ENCODE assay signal across 16 cellular contexts in genomic region chr6:44804546-44804945, GRCh38.
A peak's percentile ranks its signal among the peaks of the same experiment; 100 is the strongest.
DNase-seq lines count a peak whose midpoint lies in the region; ATAC-seq, FAIRE-seq and TF ChIP-seq lines count a peak whose summit lies in the region.
"Had no signal": no experiment of that assay in that cellular context is flagged by ENCODE, and none has a peak within 500 bp of the region (broad histone marks: within the 10 kb centered on the region; RNA-seq: fewer than 3 reads in every experiment).

No MANE protein-coding gene starts in this region.

- CTCF ChIA-PET in SK-N-SH (lab: Yijun Ruan, JAX), result no interaction called here
- CTCF ChIA-PET in H1 (lab: Charles Lee; ENCODE audit: partially characterized antibody), result no interaction called here

- intact Hi-C loops in activated CD4-positive, alpha-beta T cell treated with anti-CD3 and anti-CD28 coated beads, Interleukin-2, amount 10 ng/mL, durations not matched to agents 24 days and 14 days (cut with micrococcal nuclease), result no loop called here

- peak overlapping the region; percentile 42 for H3K4me2 ChIP-seq in SK-N-SH
- H3K4me2 ChIP-seq in H1 (ENCODE audit: insufficient read depth in 1 of 2, low read depth in 2 of 2, low read length in 2 of 2), result no peak overlapping the region
- H3K4me2 ChIP-seq in mesenchymal stem cell (ENCODE audit: low read length, poor library complexity, severe bottlenecking), result no peak overlapping the region
- H3K4me2 ChIP-seq: BLaER1 had no signal

- no peak overlapping the region for H3K4ac ChIP-seq in H1 (replicated peaks; ENCODE audit: insufficient read length, low read depth, low read length)
- no peak overlapping the region for H3K4ac ChIP-seq in mesenchymal stem cell (ENCODE audit: low read depth in 1 of 2, low read length in 2 of 2)

- no peak for FAIRE-seq in H1 (lab: Jason Lieb, UNC)

- no peak overlapping the region for H3K4me3 Mint-ChIP-seq in stimulated activated memory B cell treated with anti-CD40 and anti-IgM and Interleukin-4, amounts not matched to agents 10 μg/mL and 1 μg/mL and 100 μg/mL, for 72 hours
- H3K4me3 Mint-ChIP-seq in activated CD4-positive, alpha-beta T cell treated with anti-CD3 and anti-CD28 coated beads, Interleukin-2, amount 10 ng/mL, durations not matched to agents 24 days and 14 days, result no peak overlapping the region
- H3K4me3 Mint-ChIP-seq: IgD-negative memory B cell had no signal

- H2AK5ac ChIP-seq in H1 (ENCODE audit: low read depth, low read length), result no peak overlapping the region
- H2AK5ac ChIP-seq in mesenchymal stem cell (ENCODE audit: low read length, severe bottlenecking), result peak overlapping the region; percentile 43

- no peaks in the 10 kb centered on the region for H3K4me1 Mint-ChIP-seq in stimulated activated memory B cell treated with anti-CD40 and anti-IgM and Interleukin-4, amounts not matched to agents 10 μg/mL and 1 μg/mL and 100 μg/mL, for 72 hours
- H3K4me1 Mint-ChIP-seq in activated CD4-positive, alpha-beta T cell treated with anti-CD3 and anti-CD28 coated beads, Interleukin-2, amount 10 ng/mL, durations not matched to agents 24 days and 14 days, result peaks cover 5% of the 10 kb centered on the region
- H3K4me1 Mint-ChIP-seq: IgD-negative memory B cell had no signal

- H3K4me3 ChIP-seq in SK-N-SH (ENCODE audit: low read depth in 2 of 2, low read length in 1 of 2) (no peak overlapping the region), H1 (ENCODE audit: extremely low read depth in 1 of 4, insufficient read depth in 2 of 4, low read depth in 3 of 4, low read length in 4 of 4) (no peak overlapping the region), mesenchymal stem cell (ENCODE audit: insufficient read depth in 1 of 2, low read depth in 1 of 2, low read length in 2 of 2) (no peak overlapping the region)
- H3K4me3 ChIP-seq: BLaER1 had no signal

- H4K8ac ChIP-seq in H1 (ENCODE audit: extremely low read depth, insufficient read depth, low read length) (no peak overlapping the region), mesenchymal stem cell (ENCODE audit: low read length) (no peak overlapping the region)

- H3K9me2 ChIP-seq in SK-N-SH, result no peaks in the 10 kb centered on the region

- H2BK5ac ChIP-seq in H1 (ENCODE audit: low read depth, low read length) (no peak overlapping the region), mesenchymal stem cell (ENCODE audit: low read depth, low read length, poor library complexity, severe bottlenecking) (no peak overlapping the region)

- DNase-seq in SK-N-SH (no peak), H1 (ENCODE audit: low read depth in 1 of 2, low spot score in 2 of 2) (no peak), mesenchymal stem cell (no peak), GM13977 (ENCODE audit: low spot score) (no peak), NCI-H2196 treated with DMSO at 0.1 percent for 48 hours (lab: John Stamatoyannopoulos, UW; ENCODE audit: unreplicated experiment) (no peak)
- no peak for DNase-seq in activated CD4-positive, alpha-beta T cell treated with anti-CD3 and anti-CD28 coated beads, Interleukin-2, amount 10 ng/mL, durations not matched to agents 24 days and 14 days
- DNase-seq: AML-193, DMS53, GF-D8, GOT3 had no signal

- peak overlapping the region in 1 of 2 experiments; percentile 27; a peak in 1 of 4 replicates for H3K27ac ChIP-seq in SK-N-SH (ENCODE audit: low read depth in 2 of 2, low read length in 1 of 2)
- H3K27ac ChIP-seq in H1 (ENCODE audit: low read depth, low read length), result no peak overlapping the region
- no peak overlapping the region for H3K27ac ChIP-seq in mesenchymal stem cell (ENCODE audit: low read length, poor library complexity, severe bottlenecking)
- H3K27ac ChIP-seq: 22Rv1, BLaER1 had no signal

- in situ Hi-C loops in GM13977 (cut with MboI; ENCODE audit: low pct_unique_long_range_greater_than_20kb, low sequenced_read_pairs, unreplicated experiment), result no loop called here

- POLR2A ChIA-PET in SK-N-SH (lab: Yijun Ruan, JAX) (no interaction called here), H1 (lab: Charles Lee; ENCODE audit: partially characterized antibody) (interaction anchor here (0.6 kb wide), 1 partner anchor 1120 kb away, joined by 3 read pairs; no protein-coding TSS in a partner anchor)

- H2BK15ac ChIP-seq in H1 (ENCODE audit: low read length) (0 out of 2 replicates have a peak overlapping the region, but pooled peaks have one; percentile 25), mesenchymal stem cell (ENCODE audit: low read depth, poor library complexity, severe bottlenecking) (no peak overlapping the region)

- ATAC-seq in SK-N-SH treated with all-trans-retinoic acid at 6 μM for 48 hours, result no peak
- ATAC-seq in stimulated activated memory B cell treated with anti-CD40 and anti-IgM and Interleukin-4, amounts not matched to agents 10 μg/mL and 1 μg/mL and 100 μg/mL, for 72 hours, result peak; percentile 17
- ATAC-seq: HCT116 had no signal

- H3K27ac Mint-ChIP-seq in stimulated activated memory B cell treated with anti-CD40 and anti-IgM and Interleukin-4, amounts not matched to agents 10 μg/mL and 1 μg/mL and 100 μg/mL, for 72 hours, result no peak overlapping the region
- H3K27ac Mint-ChIP-seq in activated CD4-positive, alpha-beta T cell treated with anti-CD3 and anti-CD28 coated beads, Interleukin-2, amount 10 ng/mL, durations not matched to agents 24 days and 14 days, result no peak overlapping the region
- H3K27ac Mint-ChIP-seq: IgD-negative memory B cell had no signal

- no peak overlapping the region for H4K5ac ChIP-seq in H1 (ENCODE audit: insufficient read length, low read depth, low read length)

- H3K4me1 ChIP-seq in SK-N-SH (ENCODE audit: control insufficient read depth in 1 of 2, insufficient read depth in 2 of 2, low read depth in 1 of 2, low read length in 1 of 2) (peaks cover 7 to 21% of the 10 kb centered on the region in 2 experiments; a peak in 2 of 4 replicates), H1 (replicated peaks in 1 of 4; ENCODE audit: control insufficient read depth in 3 of 4, insufficient read depth in 4 of 4, low read length in 3 of 4) (peaks cover 0 to 3% (median 0%) of the 10 kb centered on the region in 4 experiments; a peak in 1 of 7 replicates), mesenchymal stem cell (ENCODE audit: control insufficient read depth, insufficient read depth, low read depth, low read length) (peaks cover 13% of the 10 kb centered on the region)
- H3K4me1 ChIP-seq: BLaER1 had no signal

- no peak overlapping the region for H3K18ac ChIP-seq in H1 (ENCODE audit: extremely low read depth, low read length)
- no peak overlapping the region for H3K18ac ChIP-seq in mesenchymal stem cell (ENCODE audit: low read depth in 1 of 2, low read length in 2 of 2)

- peaks cover 3% of the 10 kb centered on the region for H3F3A ChIP-seq in SK-N-SH (replicated peaks; ENCODE audit: insufficient read depth)

- H3K9me3 ChIP-seq in SK-N-SH, result no peaks in the 10 kb centered on the region
- no peaks in the 10 kb centered on the region for H3K9me3 ChIP-seq in H1 (ENCODE audit: insufficient read depth in 2 of 2, low read depth in 1 of 2, low read length in 1 of 2)
- no peaks in the 10 kb centered on the region for H3K9me3 ChIP-seq in mesenchymal stem cell (ENCODE audit: control insufficient read depth, low read length)
- H3K9me3 ChIP-seq: BLaER1 had no signal

- H3K14ac ChIP-seq in H1 (ENCODE audit: insufficient read length), result no peak overlapping the region
- no peak overlapping the region for H3K14ac ChIP-seq in mesenchymal stem cell (ENCODE audit: low read length in 2 of 2)

- no peak for TF ChIP-seq RAD21 in SK-N-SH (IDR thresholded peaks at IDR 0.05; ENCODE audit: low read length)
- TF ChIP-seq RAD21 in H1 (IDR thresholded peaks at IDR 0.05 in 1 of 2, conservative IDR thresholded peaks at IDR 0.05 in 1 of 2; ENCODE audit: low read depth in 2 of 2, low read length in 2 of 2), result no peak

- H3K23me2 ChIP-seq in H1 (ENCODE audit: low read depth, low read length), result no peaks in the 10 kb centered on the region

- H3K79me2 ChIP-seq in SK-N-SH (ENCODE audit: insufficient read depth) (no peaks in the 10 kb centered on the region), H1 (ENCODE audit: control insufficient read depth in 1 of 2, insufficient read depth in 2 of 2, low read length in 2 of 2) (no peaks in the 10 kb centered on the region)

- no peak overlapping the region for H2BK120ac ChIP-seq in H1 (replicated peaks; ENCODE audit: low read depth, low read length)
- no peak overlapping the region for H2BK120ac ChIP-seq in mesenchymal stem cell (ENCODE audit: low read depth, low read length)

- no peak overlapping the region for H3K56ac ChIP-seq in H1 (replicated peaks; ENCODE audit: insufficient read length, low read depth, low read length)

- H3K36me3 ChIP-seq in SK-N-SH (replicated peaks in 1 of 2; ENCODE audit: control insufficient read depth in 1 of 2, insufficient read depth in 2 of 2, low read length in 1 of 2) (no peaks in the 10 kb centered on the region), H1 (ENCODE audit: control insufficient read depth in 2 of 4, insufficient read depth in 4 of 4, low read length in 3 of 4) (no peaks in the 10 kb centered on the region), mesenchymal stem cell (ENCODE audit: control insufficient read depth in 1 of 2, insufficient read depth in 2 of 2, low read depth in 1 of 2, low read length in 2 of 2) (peaks cover 0 to 5% of the 10 kb centered on the region in 2 experiments)
- H3K36me3 ChIP-seq: BLaER1 had no signal

- no peak for TF ChIP-seq EP300 in SK-N-SH (IDR thresholded peaks at IDR 0.05; ENCODE audit: borderline replicate concordance in 1 of 2, low read depth in 1 of 2, low read length in 1 of 2)
- TF ChIP-seq EP300 in H1 (IDR thresholded peaks at IDR 0.05; ENCODE audit: borderline replicate concordance in 1 of 2, low read depth in 2 of 2, low read length in 2 of 2), result no peak

- TF ChIP-seq CTCF in SK-N-SH (IDR thresholded peaks at IDR 0.05) (no peak), H1 (IDR thresholded peaks at IDR 0.05; ENCODE audit: control extremely low read depth in 1 of 3, insufficient read depth in 1 of 3, low read depth in 1 of 3, low read length in 3 of 3) (no peak), GM13977 (IDR thresholded peaks at IDR 0.05; ENCODE audit: extremely low read depth, insufficient read depth, missing control alignments) (no peak)

- H2BK12ac ChIP-seq in H1 (ENCODE audit: low read depth, low read length) (no peak overlapping the region), mesenchymal stem cell (ENCODE audit: low read length in 2 of 2) (no peak overlapping the region)

- H3K36me3 Mint-ChIP-seq in stimulated activated memory B cell treated with anti-CD40 and anti-IgM and Interleukin-4, amounts not matched to agents 10 μg/mL and 1 μg/mL and 100 μg/mL, for 72 hours, result peaks cover 4% of the 10 kb centered on the region
- H3K36me3 Mint-ChIP-seq in activated CD4-positive, alpha-beta T cell treated with anti-CD3 and anti-CD28 coated beads, Interleukin-2, amount 10 ng/mL, durations not matched to agents 24 days and 14 days (ENCODE audit: low read depth), result peaks cover 10% of the 10 kb centered on the region
- H3K36me3 Mint-ChIP-seq: IgD-negative memory B cell had no signal

- H3K79me1 ChIP-seq in H1 (ENCODE audit: low read depth, low read length), result no peaks in the 10 kb centered on the region
- no peaks in the 10 kb centered on the region for H3K79me1 ChIP-seq in mesenchymal stem cell (replicated peaks; ENCODE audit: low read length, poor library complexity, severe bottlenecking)

- no peaks in the 10 kb centered on the region for H3K9me3 Mint-ChIP-seq in stimulated activated memory B cell treated with anti-CD40 and anti-IgM and Interleukin-4, amounts not matched to agents 10 μg/mL and 1 μg/mL and 100 μg/mL, for 72 hours
- H3K9me3 Mint-ChIP-seq in activated CD4-positive, alpha-beta T cell treated with anti-CD3 and anti-CD28 coated beads, Interleukin-2, amount 10 ng/mL, durations not matched to agents 24 days and 14 days, result no peaks in the 10 kb centered on the region
- H3K9me3 Mint-ChIP-seq: IgD-negative memory B cell had no signal

- H3K27me3 ChIP-seq in SK-N-SH (ENCODE audit: insufficient read depth) (no peaks in the 10 kb centered on the region), H1 (replicated peaks in 1 of 4; ENCODE audit: control insufficient read depth in 3 of 4, extremely low read depth in 1 of 4, insufficient read depth in 3 of 4, low read length in 3 of 4) (no peaks in the 10 kb centered on the region), mesenchymal stem cell (ENCODE audit: control insufficient read depth in 1 of 2, insufficient read depth in 1 of 2, low read length in 2 of 2) (peaks cover 0 to 11% of the 10 kb centered on the region in 2 experiments)
- H3K27me3 ChIP-seq: BLaER1 had no signal

- no peak overlapping the region for H2AFZ ChIP-seq in SK-N-SH (ENCODE audit: low read depth)
- no peak overlapping the region for H2AFZ ChIP-seq in H1 (ENCODE audit: low read length)
- H2AFZ ChIP-seq in mesenchymal stem cell (ENCODE audit: low read depth, low read length), result no peak overlapping the region

- H4K20me1 ChIP-seq in SK-N-SH (ENCODE audit: insufficient read depth), result no peaks in the 10 kb centered on the region
- H4K20me1 ChIP-seq in H1 (replicated peaks in 1 of 2; ENCODE audit: control insufficient read depth in 1 of 2, insufficient read depth in 2 of 2, low read length in 2 of 2), result no peaks in the 10 kb centered on the region
- H4K20me1 ChIP-seq: BLaER1 had no signal

- H3K23ac ChIP-seq in H1 (ENCODE audit: insufficient read length) (no peak overlapping the region), mesenchymal stem cell (ENCODE audit: low read length in 2 of 2) (no peak overlapping the region)

- H3K27me3 Mint-ChIP-seq in stimulated activated memory B cell treated with anti-CD40 and anti-IgM and Interleukin-4, amounts not matched to agents 10 μg/mL and 1 μg/mL and 100 μg/mL, for 72 hours, result peaks cover 11% of the 10 kb centered on the region
- H3K27me3 Mint-ChIP-seq in activated CD4-positive, alpha-beta T cell treated with anti-CD3 and anti-CD28 coated beads, Interleukin-2, amount 10 ng/mL, durations not matched to agents 24 days and 14 days, result no peaks in the 10 kb centered on the region

- no peak for TF ChIP-seq POLR2A in H1 (IDR thresholded peaks at IDR 0.05; ENCODE audit: control extremely low read depth in 1 of 2, low read depth in 2 of 2, low read length in 2 of 2)

- H3K9ac ChIP-seq in SK-N-SH (no peak overlapping the region), H1 (replicated peaks in 1 of 4; ENCODE audit: extremely low read depth in 1 of 4, low read depth in 3 of 4, low read length in 3 of 4) (no peak overlapping the region), mesenchymal stem cell (ENCODE audit: low read length) (peak overlapping the region; percentile 31)
- H3K9ac ChIP-seq: BLaER1 had no signal

- no peak overlapping the region; the same call in 1 of the 2 replicates for H2BK20ac ChIP-seq in H1 (ENCODE audit: low read length)

- WGBS in SK-N-SH (ENCODE audit: low lambda C conversion rate), result 88% methylated on average over 2 of the region's 2 CpGs
- 88% methylated on average over 2 of the region's 2 CpGs; no CpG with 5 or more reads in 1 of the 2 experiments for WGBS in H1 (ENCODE audit: extremely low coverage in 1 of 2, insufficient coverage in 1 of 2, insufficient read length in 1 of 2, insufficient replicate concordance in 2 of 2, low coverage in 1 of 2, low lambda C conversion rate in 2 of 2, missing lambda C conversion rate in 1 of 2), 2 experiments
- whole genome bisulfite sequencing in mesenchymal stem cell, result 89% methylated on average over 2 of the region's 2 CpGs

- H4K91ac ChIP-seq in H1 (replicated peaks; ENCODE audit: insufficient read length, low read length) (no peak overlapping the region), mesenchymal stem cell (ENCODE audit: low read length) (no peak overlapping the region)
